Comparison of ENCODE assay signal across 10 cellular contexts in the genomic region with DNA sequence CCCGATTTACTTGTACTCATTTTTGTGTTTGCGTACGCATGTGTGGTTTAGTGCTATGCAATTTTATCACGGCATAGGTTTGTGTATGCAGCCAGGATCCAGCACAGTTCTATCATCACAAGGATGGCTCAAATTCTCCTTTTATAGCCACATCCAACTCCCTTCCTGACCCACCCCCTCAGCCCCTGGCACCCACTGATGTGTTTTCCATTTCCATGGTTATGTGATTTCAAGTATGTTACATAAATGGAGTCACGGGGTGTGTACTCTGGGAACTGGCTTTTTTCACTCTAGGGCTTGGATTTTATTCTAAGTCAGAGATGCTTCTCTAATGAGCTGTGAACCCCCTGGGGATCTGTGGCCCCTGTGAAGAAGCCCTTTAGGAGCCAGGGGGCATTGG. TPM values are rescaled to one million over a fixed set of nuclear protein-coding genes. Genes with fewer than 3 reads are reported as not detected.
A peak's percentile ranks its signal among the peaks of the same experiment; 100 is the strongest.
DNase-seq lines count a peak whose midpoint lies in the region; ATAC-seq and TF ChIP-seq lines count a peak whose summit lies in the region.
"Had no signal": no experiment of that assay in that cellular context is flagged by ENCODE, and none has a peak within 500 bp of the region (broad histone marks: within the 10 kb centered on the region; RNA-seq: fewer than 3 reads in every experiment).

No MANE protein-coding gene starts in this region.

- in situ Hi-C loops in astrocyte of the cerebellum (cut with HindIII; ENCODE audit: low sequenced_read_pairs): no loop called here

- peaks cover 46% of the 10 kb centered on the region for H3K79me2 ChIP-seq in hepatocyte

- H3K4me1 ChIP-seq in hepatocyte (ENCODE audit: insufficient read depth): peaks cover 23% of the 10 kb centered on the region

- H2AFZ ChIP-seq in hepatocyte: no peak overlapping the region

- no peaks in the 10 kb centered on the region for H3K27me3 ChIP-seq in hepatocyte
- H3K27me3 ChIP-seq: cardiac muscle cell had no signal

- DNase-seq in GM04504 (ENCODE audit: low read depth) (peak; percentile 74), astrocyte of the cerebellum (ENCODE audit: low read depth) (peak; percentile 97), hepatocyte (ENCODE audit: low spot score) (peak; percentile 52), NCI-H345 treated with DMSO at 0.1 percent for 48 hours (lab: John Stamatoyannopoulos, UW; ENCODE audit: unreplicated experiment) (no peak), GM20000 (ENCODE audit: low spot score) (no peak), NCI-H2081 (lab: John Stamatoyannopoulos, UW) (no peak)
- DNase-seq: stimulated activated CD4-positive, alpha-beta T cell treated with anti-CD3 and anti-CD28 coated beads, Interleukin-15, amount 100 ng/mL, for 24 hours had no signal

- H3K9me2 ChIP-seq in hepatocyte (replicated peaks; ENCODE audit: insufficient read depth): no peaks in the 10 kb centered on the region

- H3K36me3 ChIP-seq in hepatocyte (replicated peaks; ENCODE audit: insufficient read depth, low read depth): no peaks in the 10 kb centered on the region
- H3K36me3 ChIP-seq: cardiac muscle cell had no signal

- H4K20me1 ChIP-seq in hepatocyte (ENCODE audit: insufficient read depth, poor library complexity, severe bottlenecking): no peaks in the 10 kb centered on the region

- TF ChIP-seq CTCF in astrocyte of the cerebellum (IDR thresholded peaks at IDR 0.05; ENCODE audit: low read depth, low read length, missing control alignments) (no peak), hepatocyte (IDR thresholded peaks at IDR 0.05; ENCODE audit: poor library complexity) (no peak), GM20000 (IDR thresholded peaks at IDR 0.05; ENCODE audit: extremely low read depth, missing control alignments) (no peak)

- WGBS in hepatocyte (ENCODE audit: low lambda C conversion rate, missing lambda C conversion rate): 77% methylated on average over 5 of the region's 5 CpGs

- H3K4me2 ChIP-seq in hepatocyte: no peak overlapping the region

- H3K4me3 ChIP-seq in astrocyte of the cerebellum (ENCODE audit: low read depth, low read length) (no peak overlapping the region), hepatocyte (no peak overlapping the region), skin epidermis (no peak overlapping the region)
- H3K4me3 ChIP-seq: cardiac muscle cell had no signal

- H3K27ac ChIP-seq in hepatocyte (peak overlapping the region; percentile 63), skin epidermis (peak overlapping the region in 19 of 21 experiments; percentile 38 to 94 (median 73))

- no peaks in the 10 kb centered on the region for H3K9me3 ChIP-seq in hepatocyte (ENCODE audit: low read depth)

- no peak for ATAC-seq in HG03097 (IDR thresholded peaks at IDR 0.05; ENCODE audit: low FRiP score, unreplicated experiment)

RNA-seq across cellular contexts. Expression of gene IL4R, which starts 16.8 kb away (rescaled TPM):
- 19.0 and 23.6 TPM in 2 replicates for total RNA-seq in hepatocyte
- polyA plus RNA-seq in hepatocyte: 20.9 and 22.3 TPM in 2 replicates

Comparison
In these comparisons a context has a peak if more than half of its experiments do, and no peak if none do; other contexts are left out.
1. DNase-seq: peak in GM04504 (single experiment), astrocyte of the cerebellum (single experiment) and hepatocyte (single experiment); none in NCI-H345 treated with DMSO at 0.1 percent for 48 hours (single experiment), GM20000 (single experiment) and NCI-H2081 (0 of 2).